In genomic region chr7:100111914-100112313, GRCh38 we compare ENCODE assay signal across 22 cellular contexts.
"Had no signal": no experiment of that assay in that cellular context is flagged by ENCODE, and none has a peak within 500 bp of the region (broad histone marks: within the 10 kb centered on the region; RNA-seq: fewer than 3 reads in every experiment).

No MANE protein-coding gene starts in this region.

- H3K27me3 Mint-ChIP-seq: activated naive CD8-positive, alpha-beta T cell; central memory CD8-positive, alpha-beta T cell; naive thymus-derived CD4-positive, alpha-beta T cell; stimulated activated memory B cell treated with anti-CD40 and anti-IgM and Interleukin-4, amounts not matched to agents 10 μg/mL and 1 μg/mL and 100 μg/mL, for 72 hours had no signal

- H3K4me1 ChIP-seq: adrenal gland, breast epithelium, left lung, sigmoid colon, uterus had no signal

- H3K36me3 Mint-ChIP-seq: activated naive CD8-positive, alpha-beta T cell had no signal

- H3K4me3 ChIP-seq: adrenal gland, breast epithelium, left lung, sigmoid colon, smooth muscle cell, uterus had no signal

- H3K27me3 ChIP-seq: adrenal gland, breast epithelium, left lung, sigmoid colon, uterus had no signal

- DNase-seq: activated CD4-positive, alpha-beta T cell treated with anti-CD3 and anti-CD28 coated beads for 1 hour; activated CD4-positive, alpha-beta T cell treated with anti-CD3 and anti-CD28 coated beads, Interleukin-2, amount 50 U/mL, for 1 hour; activated gamma-delta T cell treated with Interleukin-2 at 50 U/mL for 16 hours; activated T-cell treated with anti-CD3 and anti-CD28 coated beads, Interleukin-2, amount 50 U/mL, for 1 hour; adrenal gland; effector memory CD4-positive, alpha-beta T cell; foreskin melanocyte; hippocampal formation; kidney glomerular epithelial cell; naive thymus-derived CD4-positive, alpha-beta T cell; sigmoid colon; stimulated activated CD4-positive, alpha-beta T cell treated with anti-CD3 and anti-CD28 coated beads, Interleukin-15, amount 100 ng/mL, for 24 hours; T-helper 9 cell; trophoblast cell; uterus had no signal

- H3K4me1 Mint-ChIP-seq: central memory CD8-positive, alpha-beta T cell had no signal

- H3K27ac ChIP-seq: adrenal gland, breast epithelium, left lung, sigmoid colon, uterus had no signal

- H3K9me3 Mint-ChIP-seq: central memory CD8-positive, alpha-beta T cell; naive thymus-derived CD4-positive, alpha-beta T cell; stimulated activated memory B cell treated with anti-CD40 and anti-IgM and Interleukin-4, amounts not matched to agents 10 μg/mL and 1 μg/mL and 100 μg/mL, for 72 hours had no signal

- H3K9me3 ChIP-seq: adrenal gland, breast epithelium, left lung, sigmoid colon, uterus had no signal

- H3K27ac Mint-ChIP-seq: activated naive CD8-positive, alpha-beta T cell; stimulated activated memory B cell treated with anti-CD40 and anti-IgM and Interleukin-4, amounts not matched to agents 10 μg/mL and 1 μg/mL and 100 μg/mL, for 72 hours had no signal

- H3K4me3 Mint-ChIP-seq: activated naive CD8-positive, alpha-beta T cell; central memory CD8-positive, alpha-beta T cell; naive thymus-derived CD4-positive, alpha-beta T cell; stimulated activated memory B cell treated with anti-CD40 and anti-IgM and Interleukin-4, amounts not matched to agents 10 μg/mL and 1 μg/mL and 100 μg/mL, for 72 hours had no signal

- ATAC-seq: esophagus mucosa; left lung; naive thymus-derived CD4-positive, alpha-beta T cell; stimulated activated memory B cell treated with anti-CD40 and anti-IgM and Interleukin-4, amounts not matched to agents 10 μg/mL and 1 μg/mL and 100 μg/mL, for 72 hours had no signal

- H3K36me3 ChIP-seq: breast epithelium, uterus had no signal
